17 cellular contexts compared by ENCODE assay signal in the genomic region with DNA sequence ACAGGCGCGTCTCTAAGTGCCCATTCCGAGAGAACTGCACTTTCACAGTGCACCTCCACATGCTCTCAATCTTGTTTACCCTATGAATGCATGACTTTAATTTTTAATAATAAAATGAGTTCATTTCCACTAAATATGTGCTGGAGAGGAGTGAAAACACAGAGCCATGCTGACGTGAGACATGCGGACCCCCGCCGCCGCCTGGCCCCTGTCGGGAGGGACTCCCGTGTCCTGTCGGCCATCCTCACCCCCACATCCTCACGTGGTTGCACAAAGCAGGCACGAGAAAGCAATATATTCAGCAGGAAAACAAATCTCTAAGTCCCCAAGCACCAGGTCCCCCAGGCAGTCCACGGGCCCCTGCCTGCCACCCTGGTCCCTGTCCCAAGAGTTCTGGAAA. TPM values are rescaled to one million over a fixed set of nuclear protein-coding genes. Genes with fewer than 3 reads are reported as not detected.
A peak's percentile ranks its signal among the peaks of the same experiment; 100 is the strongest.
DNase-seq lines count a peak whose midpoint lies in the region; ATAC-seq, FAIRE-seq and TF ChIP-seq lines count a peak whose summit lies in the region.
"Had no signal": no experiment of that assay in that cellular context is flagged by ENCODE, and none has a peak within 500 bp of the region (broad histone marks: within the 10 kb centered on the region; RNA-seq: fewer than 3 reads in every experiment).

No MANE protein-coding gene starts in this region.

- no peak overlapping the region for H4K5ac ChIP-seq in H1 (ENCODE audit: insufficient read length, low read depth, low read length)

- no peaks in the 10 kb centered on the region for H3K79me1 ChIP-seq in H1 (ENCODE audit: low read depth, low read length)
- no peaks in the 10 kb centered on the region for H3K79me1 ChIP-seq in neuronal stem cell (ENCODE audit: low read depth, low read length)
- no peaks in the 10 kb centered on the region for H3K79me1 ChIP-seq in trophoblast cell (ENCODE audit: low read length)

- H2BK20ac ChIP-seq in H1 (ENCODE audit: low read length), result no peak overlapping the region

- DNase-seq in RWPE1 (ENCODE audit: low spot score), result no peak
- DNase-seq in H1 (ENCODE audit: low read depth in 1 of 2, low spot score in 2 of 2), result no peak
- no peak for DNase-seq in neuronal stem cell (ENCODE audit: low spot score)
- DNase-seq in upper lobe of right lung, result peak; percentile 53
- DNase-seq in NCI-H446 treated with DMSO at 0.1 percent for 48 hours (lab: John Stamatoyannopoulos, UW), result no peak
- no peak for DNase-seq in NCI-H187 (lab: John Stamatoyannopoulos, UW)
- no peak for DNase-seq in trophoblast cell
- DNase-seq: BE2C; Caco-2; CD8-positive, alpha-beta memory T cell; GF-D8; GOT3; HFFc6 had no signal

- no peak overlapping the region for H4K12ac ChIP-seq in trophoblast cell (ENCODE audit: low read depth, low read length)

- H3K4me2 ChIP-seq in H1 (ENCODE audit: insufficient read depth in 1 of 2, low read depth in 2 of 2, low read length in 2 of 2) (no peak overlapping the region), neuronal stem cell (ENCODE audit: insufficient read depth, low read length, poor library complexity, severe bottlenecking) (no peak overlapping the region), trophoblast cell (ENCODE audit: low read length) (no peak overlapping the region)
- H3K4me2 ChIP-seq: A549 had no signal

- whole genome bisulfite sequencing in H1 (ENCODE audit: extremely low coverage in 1 of 2, insufficient coverage in 1 of 2, insufficient read length in 1 of 2, insufficient replicate concordance in 2 of 2, low coverage in 1 of 2, low lambda C conversion rate in 2 of 2, missing lambda C conversion rate in 1 of 2), 2 experiments, result 94% methylated on average over 14 of the region's 14 CpGs; no CpG with 5 or more reads in 1 of the 2 experiments
- no CpG with 5 or more reads among the region's 14 CpGs for WGBS in neuronal stem cell (ENCODE audit: extremely low coverage in 2 of 2, insufficient read length in 2 of 2, insufficient replicate concordance in 1 of 2), 2 donors
- WGBS in trophoblast cell (ENCODE audit: extremely low coverage, insufficient coverage, insufficient read length), result no CpG with 5 or more reads among the region's 14 CpGs

- H3K23ac ChIP-seq in H1 (ENCODE audit: insufficient read length) (no peak overlapping the region), neuronal stem cell (ENCODE audit: low read depth, low read length, poor library complexity) (no peak overlapping the region), trophoblast cell (ENCODE audit: low read length) (no peak overlapping the region)

- no peaks in the 10 kb centered on the region for H4K20me1 ChIP-seq in H1 (replicated peaks in 1 of 2; ENCODE audit: control insufficient read depth in 1 of 2, insufficient read depth in 2 of 2, low read length in 2 of 2)

- no peak overlapping the region for H2AK5ac ChIP-seq in H1 (ENCODE audit: low read depth, low read length)
- peak overlapping the region; percentile 36 for H2AK5ac ChIP-seq in neuronal stem cell (ENCODE audit: low read depth, low read length)
- no peak overlapping the region for H2AK5ac ChIP-seq in trophoblast cell (ENCODE audit: low read length)

- no peak for TF ChIP-seq EP300 in H1 (IDR thresholded peaks at IDR 0.05; ENCODE audit: borderline replicate concordance in 1 of 2, low read depth in 2 of 2, low read length in 2 of 2)

- H3K14ac ChIP-seq in H1 (ENCODE audit: insufficient read length), result no peak overlapping the region
- H3K14ac ChIP-seq in neuronal stem cell (ENCODE audit: low read length), result no peak overlapping the region
- H3K14ac ChIP-seq in trophoblast cell (ENCODE audit: low read length), result no peak overlapping the region

- TF ChIP-seq RAD21 in H1 (IDR thresholded peaks at IDR 0.05 in 1 of 2, conservative IDR thresholded peaks at IDR 0.05 in 1 of 2; ENCODE audit: low read depth in 2 of 2, low read length in 2 of 2), result no peak

- H2AFZ ChIP-seq in H1 (ENCODE audit: low read length) (no peak overlapping the region), neuronal stem cell (ENCODE audit: low read length) (no peak overlapping the region), trophoblast cell (ENCODE audit: insufficient read depth, low read length, poor library complexity) (no peak overlapping the region)

- TF ChIP-seq CTCF in RWPE1 (conservative IDR thresholded peaks at IDR 0.05; ENCODE audit: low read depth) (no peak), H1 (IDR thresholded peaks at IDR 0.05; ENCODE audit: control extremely low read depth in 1 of 3, insufficient read depth in 1 of 3, low read depth in 1 of 3, low read length in 3 of 3) (no peak), upper lobe of right lung (IDR thresholded peaks at IDR 0.05) (no peak)

- FAIRE-seq in H1 (lab: Jason Lieb, UNC), result no peak
- FAIRE-seq: A549, GM19239 had no signal

- no peak overlapping the region for H2BK5ac ChIP-seq in H1 (ENCODE audit: low read depth, low read length)
- no peak overlapping the region for H2BK5ac ChIP-seq in neuronal stem cell (ENCODE audit: low read length)
- no peak overlapping the region for H2BK5ac ChIP-seq in trophoblast cell (ENCODE audit: low read depth, low read length, poor library complexity)

- H3K9me3 ChIP-seq in H1 (ENCODE audit: insufficient read depth in 2 of 2, low read depth in 1 of 2, low read length in 1 of 2) (no peaks in the 10 kb centered on the region), neuronal stem cell (replicated peaks in 1 of 2; ENCODE audit: control insufficient read depth in 2 of 2, insufficient read depth in 1 of 2, low read depth in 1 of 2, low read length in 2 of 2) (no peaks in the 10 kb centered on the region), upper lobe of right lung (no peaks in the 10 kb centered on the region), trophoblast cell (ENCODE audit: insufficient read depth, low read depth, low read length) (no peaks in the 10 kb centered on the region)
- H3K9me3 ChIP-seq: A549, BE2C, Caco-2, HAP-1 had no signal

- no peak for TF ChIP-seq POLR2A in H1 (IDR thresholded peaks at IDR 0.05; ENCODE audit: control extremely low read depth in 1 of 2, low read depth in 2 of 2, low read length in 2 of 2)

- H3K36me3 ChIP-seq in H1 (ENCODE audit: control insufficient read depth in 2 of 4, insufficient read depth in 4 of 4, low read length in 3 of 4) (no peaks in the 10 kb centered on the region), neuronal stem cell (replicated peaks in 1 of 2; ENCODE audit: control insufficient read depth in 2 of 2, insufficient read depth in 2 of 2, low read length in 2 of 2) (no peaks in the 10 kb centered on the region), upper lobe of right lung (no peaks in the 10 kb centered on the region), trophoblast cell (ENCODE audit: control insufficient read depth in 1 of 2, insufficient read depth in 2 of 2, low read length in 2 of 2) (no peaks in the 10 kb centered on the region)
- H3K36me3 ChIP-seq: BE2C, HAP-1 had no signal

- H3K9ac ChIP-seq in H1 (replicated peaks in 1 of 4; ENCODE audit: extremely low read depth in 1 of 4, low read depth in 3 of 4, low read length in 3 of 4) (no peak overlapping the region), neuronal stem cell (ENCODE audit: low read depth, low read length, poor library complexity) (no peak overlapping the region), trophoblast cell (ENCODE audit: low read length) (no peak overlapping the region)

- no peak overlapping the region for H3K4me3 ChIP-seq in H1 (ENCODE audit: extremely low read depth in 1 of 4, insufficient read depth in 2 of 4, low read depth in 3 of 4, low read length in 4 of 4)
- no peak overlapping the region for H3K4me3 ChIP-seq in neuronal stem cell (ENCODE audit: low read length in 2 of 2)
- no peak overlapping the region for H3K4me3 ChIP-seq in upper lobe of right lung
- no peak overlapping the region for H3K4me3 ChIP-seq in trophoblast cell (ENCODE audit: low read depth, low read length)
- H3K4me3 ChIP-seq: A549, HAP-1 had no signal

- CTCF ChIA-PET in RWPE1 (lab: Yijun Ruan, JAX) (no interaction called here), H1 (lab: Charles Lee; ENCODE audit: partially characterized antibody) (interaction anchor here (0.9 kb wide), 1 partner anchor 115 kb away, joined by 3 read pairs; no protein-coding TSS in a partner anchor)

- H2BK15ac ChIP-seq in H1 (ENCODE audit: low read length) (peak overlapping the region; percentile 46; the same call in 1 of the 2 replicates), neuronal stem cell (ENCODE audit: low read length) (no peak overlapping the region)

- no peak overlapping the region for H2BK12ac ChIP-seq in H1 (ENCODE audit: low read depth, low read length)
- H2BK12ac ChIP-seq in neuronal stem cell (ENCODE audit: low read length), result no peak overlapping the region
- H2BK12ac ChIP-seq in trophoblast cell (ENCODE audit: low read length), result no peak overlapping the region

- no peak overlapping the region for H4K8ac ChIP-seq in H1 (ENCODE audit: extremely low read depth, insufficient read depth, low read length)
- H4K8ac ChIP-seq in neuronal stem cell (ENCODE audit: low read depth, low read length), result no peak overlapping the region
- H4K8ac ChIP-seq in trophoblast cell (ENCODE audit: low read depth, low read length), result no peak overlapping the region

- POLR2A ChIA-PET in RWPE1 (lab: Yijun Ruan, JAX; ENCODE audit: low non-redundant PET), result no interaction called here
- POLR2A ChIA-PET in H1 (lab: Charles Lee; ENCODE audit: partially characterized antibody), result no interaction called here

- H3K27me3 ChIP-seq in H1 (replicated peaks in 1 of 4; ENCODE audit: control insufficient read depth in 3 of 4, extremely low read depth in 1 of 4, insufficient read depth in 3 of 4, low read length in 3 of 4) (no peaks in the 10 kb centered on the region), neuronal stem cell (ENCODE audit: control insufficient read depth in 3 of 3, insufficient read depth in 3 of 3, low read depth in 1 of 3, low read length in 3 of 3) (peaks cover 0 to 62% (median 0%) of the 10 kb centered on the region in 3 experiments), upper lobe of right lung (peaks cover 4% of the 10 kb centered on the region), trophoblast cell (ENCODE audit: insufficient read depth, low read length) (no peaks in the 10 kb centered on the region)
- H3K27me3 ChIP-seq: BE2C had no signal

- H3K27ac ChIP-seq in RWPE1 (peak overlapping the region; percentile 47), H1 (ENCODE audit: low read depth, low read length) (no peak overlapping the region), neuronal stem cell (replicated peaks; ENCODE audit: low read length) (no peak overlapping the region), upper lobe of right lung (no peak overlapping the region), trophoblast cell (ENCODE audit: low read depth, low read length) (no peak overlapping the region)
- H3K27ac ChIP-seq: A549, HL-60 had no signal

- no peaks in the 10 kb centered on the region for H3K23me2 ChIP-seq in H1 (ENCODE audit: low read depth, low read length)

- H3K4ac ChIP-seq in H1 (replicated peaks; ENCODE audit: insufficient read length, low read depth, low read length), result no peak overlapping the region
- no peak overlapping the region for H3K4ac ChIP-seq in neuronal stem cell (ENCODE audit: low read length)
- H3K4ac ChIP-seq in trophoblast cell (ENCODE audit: low read depth, low read length), result no peak overlapping the region

- H2BK120ac ChIP-seq in H1 (replicated peaks; ENCODE audit: low read depth, low read length) (no peak overlapping the region), neuronal stem cell (ENCODE audit: low read depth, low read length) (no peak overlapping the region), trophoblast cell (ENCODE audit: insufficient read depth, low read length, poor library complexity) (no peak overlapping the region)

- no peak overlapping the region for H3K56ac ChIP-seq in H1 (replicated peaks; ENCODE audit: insufficient read length, low read depth, low read length)

- no peak for ATAC-seq in upper lobe of right lung
- ATAC-seq: A549 had no signal

- H3K18ac ChIP-seq in H1 (ENCODE audit: extremely low read depth, low read length), result no peak overlapping the region
- H3K18ac ChIP-seq in neuronal stem cell (ENCODE audit: low read length), result no peak overlapping the region
- no peak overlapping the region for H3K18ac ChIP-seq in trophoblast cell (ENCODE audit: low read length)

- no peaks in the 10 kb centered on the region for H3K79me2 ChIP-seq in H1 (ENCODE audit: control insufficient read depth in 1 of 2, insufficient read depth in 2 of 2, low read length in 2 of 2)
- H3K79me2 ChIP-seq in trophoblast cell (ENCODE audit: control insufficient read depth, insufficient read depth, low read length, poor library complexity), result no peaks in the 10 kb centered on the region

- no peak overlapping the region for H4K91ac ChIP-seq in H1 (replicated peaks; ENCODE audit: insufficient read length, low read length)
- no peak overlapping the region for H4K91ac ChIP-seq in neuronal stem cell (ENCODE audit: low read depth, low read length, poor library complexity)
- no peak overlapping the region for H4K91ac ChIP-seq in trophoblast cell (ENCODE audit: low read depth, low read length)

- intact Hi-C loops in upper lobe of right lung (cut with DNase I), result no loop called here

- H3K4me1 ChIP-seq in H1 (replicated peaks in 1 of 4; ENCODE audit: control insufficient read depth in 3 of 4, insufficient read depth in 4 of 4, low read length in 3 of 4) (peaks cover 0 to 7% (median 2%) of the 10 kb centered on the region in 4 experiments; a peak in 4 of 7 replicates), neuronal stem cell (ENCODE audit: control insufficient read depth in 2 of 2, insufficient read depth in 1 of 2, low read depth in 1 of 2, low read length in 2 of 2) (peaks cover 13 to 16% of the 10 kb centered on the region in 2 donors), upper lobe of right lung (no peaks in the 10 kb centered on the region), trophoblast cell (ENCODE audit: control insufficient read depth in 1 of 2, insufficient read depth in 2 of 2, low read length in 2 of 2) (no peaks in the 10 kb centered on the region)
- H3K4me1 ChIP-seq: A549, Caco-2, HAP-1 had no signal

RNA-seq across cellular contexts. Expression of a gene that starts 23.1 kb away (rescaled TPM):
- total RNA-seq in H1 (2021; fragmentation: NEBNext Ultra II Directional; extraction: Animal tissue kit (Norgen Biotek cat#: 25700)), result 6.4 and 7.1 TPM in 2 replicates
- 6.4 and 7.5 TPM in 2 replicates for polyA plus RNA-seq in H1 (2011; rRNA removed)
- polyA plus RNA-seq in H1 (2011; cell fraction: cytosol; rRNA removed), result 7.7 TPM
- 8.8 TPM for polyA plus RNA-seq in H1 (2011; cell fraction: nucleus; rRNA removed)
- 4.9 to 7.3 TPM (median 5.8 TPM) in 4 replicates for polyA plus RNA-seq in H1 (2012, experiment 1 of 2)
- 2.3 TPM for polyA plus RNA-seq in H1 (2012, experiment 2 of 2)
- polyA plus RNA-seq in H1 (2013, experiment 1 of 2), result 6.6 TPM
- 6.4 TPM for polyA plus RNA-seq in H1 (2013, experiment 2 of 2)
- 14.1 and 14.6 TPM in 2 replicates for polyA minus RNA-seq in H1 (2011; rRNA and poly(A)+ RNA removed)
- polyA minus RNA-seq in H1 (2011; cell fraction: cytosol; rRNA and poly(A)+ RNA removed), result 4.1 TPM
- polyA minus RNA-seq in H1 (2011; cell fraction: nucleus; rRNA and poly(A)+ RNA removed), result 4.2 TPM
- polyA plus RNA-seq in neuronal stem cell (2013, experiment 1 of 2), result 3.3 TPM
- polyA plus RNA-seq in neuronal stem cell (2013, experiment 2 of 2), result 3.1 TPM
- 0.09 TPM for total RNA-seq in upper lobe of right lung
- polyA plus RNA-seq in trophoblast cell (2013), result 0.08 and 0.14 TPM in 2 replicates
- total RNA-seq: Caco-2; CD8-positive, alpha-beta memory T cell had no signal
- polyA plus RNA-seq: CD8-positive, alpha-beta memory T cell had no signal
